Comparison of ENCODE assay signal across 2 cellular contexts in genomic region chr5:54754878-54755277, GRCh38.
TF ChIP-seq lines count a peak whose summit lies in the region.

No MANE protein-coding gene starts in this region.

TF ChIP-seq in IMR-90, 13 proteins besides CTCF, POLR2A, EP300 and RAD21 (continued from another document):
- TF ChIP-seq FOS (IDR thresholded peaks at IDR 0.05; ENCODE audit: low read depth, low read length) (no peak), USF2 (IDR thresholded peaks at IDR 0.05; ENCODE audit: low read depth, low read length) (no peak), CEBPB (IDR thresholded peaks at IDR 0.05; ENCODE audit: low read depth, low read length) (no peak)

TF ChIP-seq in GM12878, 131 proteins besides CTCF, POLR2A, EP300 and RAD21 (continued from another document):
- no peak for TF ChIP-seq HSF1 (IDR thresholded peaks at IDR 0.05; ENCODE audit: low read depth, low read length)
- TF ChIP-seq PBX3 (IDR thresholded peaks at IDR 0.05; ENCODE audit: insufficient replicate concordance, low read depth, low read length): no peak
